ENCODE assay signal across 24 cellular contexts in the genomic region with DNA sequence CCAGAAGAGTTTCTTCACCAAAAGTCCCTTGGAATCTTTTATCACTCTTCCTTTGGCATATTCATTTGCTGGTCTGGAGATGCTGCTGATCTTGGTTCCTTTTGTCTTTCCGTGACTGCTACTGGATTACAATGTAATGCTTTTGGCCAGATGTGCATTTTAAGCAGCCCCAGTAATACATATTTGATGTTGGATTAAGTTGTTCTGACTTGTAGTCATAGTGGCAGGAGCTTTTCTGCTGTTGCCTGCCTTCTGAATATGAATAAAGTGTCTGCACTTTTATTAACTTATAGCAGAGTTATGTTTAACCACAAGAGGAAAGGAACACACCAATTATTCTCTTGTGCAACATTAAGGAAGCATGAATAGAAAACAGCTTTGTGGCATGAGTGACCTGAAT.
"Had no signal": no experiment of that assay in that cellular context is flagged by ENCODE, and none has a peak within 500 bp of the region (broad histone marks: within the 10 kb centered on the region; RNA-seq: fewer than 3 reads in every experiment).

No MANE protein-coding gene starts in this region.

- H3K27ac ChIP-seq: coronary artery, esophagus squamous epithelium, foreskin keratinocyte, lower lobe of right lung, spleen, upper lobe of left lung had no signal

- H3K4me3 ChIP-seq: coronary artery, esophagus squamous epithelium, lower lobe of right lung, spleen, upper lobe of left lung had no signal

- DNase-seq: activated B cell treated with CpG ODN at 0.5 μM for 24 hours; activated CD4-positive, alpha-beta T cell treated with anti-CD3 and anti-CD28 coated beads for 36 hours; activated CD4-positive, alpha-beta T cell treated with anti-CD3 and anti-CD28 coated beads, Interleukin-2, amount 50 U/mL, for 4 hours; activated CD8-positive, alpha-beta memory T cell treated with anti-CD3 and anti-CD28 coated beads for 24 hours; activated CD8-positive, alpha-beta memory T cell treated with anti-CD3 and anti-CD28 coated beads, Interleukin-2, amount 50 U/mL, for 4 hours; activated naive CD4-positive, alpha-beta T cell; activated T-cell treated with anti-CD3 and anti-CD28 coated beads, Interleukin-2, amount 50 U/mL, for 4 hours; amniotic stem cell; cerebellar nuclear complex; endodermal cell; esophagus squamous epithelium; foreskin keratinocyte; lower lobe of right lung; naive thymus-derived CD4-positive, alpha-beta T cell; retina; spleen; stimulated activated CD4-positive, alpha-beta T cell treated with anti-CD3 and anti-CD28 coated beads, Interleukin-4, amount 100 ng/mL, for 24 hours; stimulated activated naive CD8-positive, alpha-beta T cell treated with anti-CD3 and anti-CD28 coated beads, Interleukin-15, Interleukin-2, amounts not matched to agents 100 U/mL and 50 U/mL, for 24 hours; T-helper 9 cell; upper lobe of left lung had no signal

- H3K4me1 ChIP-seq: esophagus squamous epithelium, foreskin keratinocyte, lower lobe of right lung, spleen, upper lobe of left lung had no signal

- H3K4me3 Mint-ChIP-seq: activated B cell treated with CpG ODN at 0.5 μM for 24 hours; activated CD4-positive, alpha-beta T cell treated with anti-CD3 and anti-CD28 coated beads for 36 hours; activated naive CD8-positive, alpha-beta T cell; activated T-cell treated with anti-CD3 and anti-CD28 coated beads, Interleukin-2, amount 50 U/mL, for 4 hours; endodermal cell; naive thymus-derived CD4-positive, alpha-beta T cell; neural crest cell had no signal

- H3K27me3 Mint-ChIP-seq: activated B cell treated with CpG ODN at 0.5 μM for 24 hours; activated CD4-positive, alpha-beta T cell treated with anti-CD3 and anti-CD28 coated beads for 36 hours had no signal

- H3K36me3 Mint-ChIP-seq: activated naive CD8-positive, alpha-beta T cell; naive thymus-derived CD4-positive, alpha-beta T cell had no signal

- H3K27ac Mint-ChIP-seq: activated B cell treated with CpG ODN at 0.5 μM for 24 hours; activated CD4-positive, alpha-beta T cell treated with anti-CD3 and anti-CD28 coated beads for 36 hours; activated naive CD8-positive, alpha-beta T cell; activated T-helper 2 cell treated with anti-CD3 and anti-CD28 coated beads, Interferon-gamma antibody, Interleukin-2, Interleukin-4, amounts not matched to agents 10 μg/mL and 5 μg/mL and 100 μg/mL, durations not matched to agents 14 hours and 24 hours and 36 hours; endodermal cell; naive thymus-derived CD4-positive, alpha-beta T cell had no signal

- H3K4me1 Mint-ChIP-seq: activated B cell treated with CpG ODN at 0.5 μM for 24 hours; activated CD4-positive, alpha-beta T cell treated with anti-CD3 and anti-CD28 coated beads for 36 hours; endodermal cell; naive thymus-derived CD4-positive, alpha-beta T cell; neural crest cell had no signal

- H3K9me3 Mint-ChIP-seq: activated B cell treated with CpG ODN at 0.5 μM for 24 hours; activated T-cell treated with anti-CD3 and anti-CD28 coated beads, Interleukin-2, amount 50 U/mL, for 4 hours; activated T-helper 2 cell treated with anti-CD3 and anti-CD28 coated beads, Interferon-gamma antibody, Interleukin-2, Interleukin-4, amounts not matched to agents 10 μg/mL and 5 μg/mL and 100 μg/mL, durations not matched to agents 14 hours and 24 hours and 36 hours; endodermal cell had no signal

- H3K27me3 ChIP-seq: esophagus squamous epithelium, foreskin keratinocyte, spleen, upper lobe of left lung had no signal

- H3K9me3 ChIP-seq: esophagus squamous epithelium, lower lobe of right lung, spleen, upper lobe of left lung had no signal
